Comparison of ENCODE assay signal across 23 cellular contexts in the genomic region with DNA sequence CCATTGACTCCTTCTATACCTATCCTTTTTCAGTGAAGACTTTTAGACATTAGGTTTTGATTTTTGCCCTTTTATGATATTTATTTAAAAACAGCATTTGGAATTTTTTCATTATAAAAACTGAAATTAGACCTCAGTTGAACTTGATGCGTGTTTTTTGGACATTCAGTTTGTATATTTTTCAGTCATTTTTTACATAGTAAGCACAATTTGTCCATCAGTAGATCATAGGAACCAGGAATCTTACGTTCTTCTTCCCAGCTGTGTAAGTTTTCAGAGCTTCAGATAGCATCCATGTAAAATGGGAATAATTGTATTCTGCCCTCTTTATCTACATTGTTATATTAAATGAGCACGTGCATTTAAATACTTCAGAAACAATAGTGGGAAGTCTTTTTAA.
"Had no signal": no experiment of that assay in that cellular context is flagged by ENCODE, and none has a peak within 500 bp of the region (broad histone marks: within the 10 kb centered on the region; RNA-seq: fewer than 3 reads in every experiment).

No MANE protein-coding gene starts in this region.

- H3K27me3 ChIP-seq: left lung, ovary, right atrium auricular region, sigmoid colon, spleen, suprapubic skin, tibial nerve, upper lobe of left lung, vagina had no signal

- H3K36me3 Mint-ChIP-seq: immature natural killer cell; naive thymus-derived CD4-positive, alpha-beta T cell; stimulated activated effector memory CD8-positive, alpha-beta T cell treated with anti-CD3 and anti-CD28 coated beads, Interleukin-12 subunit alpha, Interleukin-12 subunit beta, amount 100 ng/mL, for 72 hours had no signal

- H3K9me3 Mint-ChIP-seq: naive thymus-derived CD4-positive, alpha-beta T cell; nephron; stimulated activated effector memory CD8-positive, alpha-beta T cell treated with anti-CD3 and anti-CD28 coated beads, Interleukin-12 subunit alpha, Interleukin-12 subunit beta, amount 100 ng/mL, for 72 hours; stimulated activated naive CD8-positive, alpha-beta T cell treated with anti-CD3 and anti-CD28 coated beads, Interleukin-15, Interleukin-2, amounts not matched to agents 100 ng/mL and 50 ng/mL, for 24 hours had no signal

- ATAC-seq: left colon; left lung; mucosa of descending colon; stimulated activated effector memory CD8-positive, alpha-beta T cell treated with anti-CD3 and anti-CD28 coated beads, Interleukin-12 subunit alpha, Interleukin-12 subunit beta, amount 100 ng/mL, for 72 hours had no signal

- H3K27ac ChIP-seq: left lung, ovary, right atrium auricular region, spleen, suprapubic skin, tibial nerve, upper lobe of left lung, vagina had no signal

- H3K36me3 ChIP-seq: ovary had no signal

- H3K4me3 Mint-ChIP-seq: immature natural killer cell; naive thymus-derived CD4-positive, alpha-beta T cell; nephron; stimulated activated effector memory CD8-positive, alpha-beta T cell treated with anti-CD3 and anti-CD28 coated beads, Interleukin-12 subunit alpha, Interleukin-12 subunit beta, amount 100 ng/mL, for 72 hours; stimulated activated naive CD8-positive, alpha-beta T cell treated with anti-CD3 and anti-CD28 coated beads, Interleukin-15, Interleukin-2, amounts not matched to agents 100 ng/mL and 50 ng/mL, for 24 hours had no signal

- H3K27ac Mint-ChIP-seq: immature natural killer cell; nephron; stimulated activated effector memory CD8-positive, alpha-beta T cell treated with anti-CD3 and anti-CD28 coated beads, Interleukin-12 subunit alpha, Interleukin-12 subunit beta, amount 100 ng/mL, for 72 hours; stimulated activated naive CD8-positive, alpha-beta T cell treated with anti-CD3 and anti-CD28 coated beads, Interleukin-15, Interleukin-2, amounts not matched to agents 100 ng/mL and 50 ng/mL, for 24 hours had no signal

- FAIRE-seq: islet of Langerhans, kidney, small intestine had no signal

- DNase-seq: immature natural killer cell; kidney; left colon; left lung; mesendoderm; mucosa of descending colon; ovary; sigmoid colon; small intestine; spleen; stimulated activated CD4-positive, alpha-beta T cell treated with anti-CD3 and anti-CD28 coated beads, Interleukin-4, amount 100 ng/mL, for 24 hours; upper lobe of left lung had no signal

- H3K27me3 Mint-ChIP-seq: progenitor cell of endocrine pancreas; stimulated activated naive CD8-positive, alpha-beta T cell treated with anti-CD3 and anti-CD28 coated beads, Interleukin-15, Interleukin-2, amounts not matched to agents 100 ng/mL and 50 ng/mL, for 24 hours had no signal

- H3K4me3 ChIP-seq: left lung, lung, mucosa of descending colon, ovary, right atrium auricular region, sigmoid colon, spleen, suprapubic skin, tibial nerve, upper lobe of left lung, vagina had no signal

- H3K4me1 Mint-ChIP-seq: nephron had no signal

- H3K4me1 ChIP-seq: left lung, spleen, suprapubic skin, vagina had no signal

- H3K9me3 ChIP-seq: left lung, mucosa of descending colon, ovary, right atrium auricular region, sigmoid colon, spleen, suprapubic skin, tibial nerve, upper lobe of left lung, vagina had no signal
